ENCODE assay signal across 26 cellular contexts in the genomic region with DNA sequence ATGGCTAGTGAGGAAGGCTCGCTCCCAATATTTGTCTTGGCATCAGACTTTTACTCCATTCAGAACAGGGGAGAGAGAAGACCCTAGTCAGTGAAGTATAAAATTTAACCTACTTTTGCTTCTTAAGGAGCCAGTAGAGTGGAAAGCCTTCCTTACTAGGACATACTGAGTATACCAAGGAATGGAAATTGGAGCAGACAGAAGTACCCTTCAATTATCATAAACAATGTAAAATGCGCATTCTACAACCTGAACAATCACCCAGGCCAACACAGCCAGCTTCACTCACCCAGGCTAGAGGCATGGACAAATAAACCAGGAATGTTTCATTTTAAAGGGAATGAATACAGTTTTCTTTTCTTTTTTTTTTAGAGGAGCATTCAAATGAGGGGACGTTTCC.
"Had no signal": no experiment of that assay in that cellular context is flagged by ENCODE, and none has a peak within 500 bp of the region (broad histone marks: within the 10 kb centered on the region; RNA-seq: fewer than 3 reads in every experiment).

No MANE protein-coding gene starts in this region.

- ATAC-seq: activated CD8-positive, alpha-beta memory T cell treated with anti-CD3 and anti-CD28 coated beads, Interleukin-2, amount 10 ng/mL, durations not matched to agents 7 days and 5 days; PC-3 had no signal

- H3K9me3 Mint-ChIP-seq: activated CD4-positive, alpha-beta T cell treated with anti-CD3 and anti-CD28 coated beads, Interleukin-2, amount 10 ng/mL, durations not matched to agents 24 days and 14 days; activated naive CD4-positive, alpha-beta T cell treated with anti-CD3 and anti-CD28 coated beads for 36 hours; activated T-cell treated with anti-CD3 and anti-CD28 coated beads, Interleukin-2, amount 50 U/mL, for 24 hours; activated T-helper 1 cell treated with anti-CD3 and anti-CD28 coated beads, Interleukin-12 subunit alpha, Interleukin-12 subunit beta, Interleukin-2, Interleukin-4 antibody, amounts not matched to agents 30 ng/mL and 10 ng/mL and 1 ng/mL, durations not matched to agents 14 hours and 24 hours and 36 hours; T-helper 1 cell treated with Interleukin-12 subunit alpha and Interleukin-12 subunit beta and Interleukin-4 antibody, amounts not matched to agents 30 μg/mL and 1 μg/mL, for 36 hours had no signal

- H3K27me3 ChIP-seq: brain microvascular endothelial cell had no signal

- DNase-seq: activated CD4-positive, alpha-beta T cell treated with anti-CD3 and anti-CD28 coated beads for 1 hour; activated CD4-positive, alpha-beta T cell treated with anti-CD3 and anti-CD28 coated beads, Interleukin-2, amount 10 ng/mL, durations not matched to agents 24 days and 14 days; activated CD4-positive, alpha-beta T cell treated with anti-CD3 and anti-CD28 coated beads, Interleukin-2, amount 50 U/mL, for 48 hours; activated CD8-positive, alpha-beta memory T cell treated with anti-CD3 and anti-CD28 coated beads, Interleukin-2, amount 10 ng/mL, durations not matched to agents 7 days and 5 days; activated gamma-delta T cell; activated naive CD4-positive, alpha-beta T cell treated with anti-CD3 and anti-CD28 coated beads for 36 hours; activated T-cell treated with anti-CD3 and anti-CD28 coated beads, Interleukin-2, amount 50 U/mL, for 24 hours; amygdala; brain microvascular endothelial cell; cerebellar nuclear complex; Karpas-422; MM.1S; NCI-H1105; NCI-H1436; NCI-H1694 treated with DMSO at 0.1 percent for 48 hours; NCI-H2081; NCI-H2171; NCI-H345; NCI-H510A; NCI-H526 treated with DMSO at 0.1 percent for 48 hours; NCI-H82; PC-3; SHP77 treated with DMSO at 0.1 percent for 48 hours had no signal

- H3K27ac Mint-ChIP-seq: activated CD4-positive, alpha-beta T cell treated with anti-CD3 and anti-CD28 coated beads, Interleukin-2, amount 10 ng/mL, durations not matched to agents 24 days and 14 days; activated CD8-positive, alpha-beta memory T cell treated with anti-CD3 and anti-CD28 coated beads, Interleukin-2, amount 10 ng/mL, durations not matched to agents 7 days and 5 days; activated naive CD4-positive, alpha-beta T cell treated with anti-CD3 and anti-CD28 coated beads for 36 hours; activated naive CD8-positive, alpha-beta T cell; activated T-cell treated with anti-CD3 and anti-CD28 coated beads, Interleukin-2, amount 50 U/mL, for 24 hours; activated T-helper 1 cell treated with anti-CD3 and anti-CD28 coated beads, Interleukin-12 subunit alpha, Interleukin-12 subunit beta, Interleukin-2, Interleukin-4 antibody, amounts not matched to agents 30 ng/mL and 10 ng/mL and 1 ng/mL, durations not matched to agents 14 hours and 24 hours and 36 hours; T-helper 1 cell treated with Interleukin-12 subunit alpha and Interleukin-12 subunit beta and Interleukin-4 antibody, amounts not matched to agents 30 μg/mL and 1 μg/mL, for 36 hours had no signal

- H3K36me3 ChIP-seq: brain microvascular endothelial cell had no signal

- H3K27me3 Mint-ChIP-seq: activated naive CD8-positive, alpha-beta T cell; activated T-cell treated with anti-CD3 and anti-CD28 coated beads, Interleukin-2, amount 50 U/mL, for 24 hours had no signal

- H3K27ac ChIP-seq: brain microvascular endothelial cell had no signal

- H3K36me3 Mint-ChIP-seq: activated CD8-positive, alpha-beta memory T cell treated with anti-CD3 and anti-CD28 coated beads, Interleukin-2, amount 10 ng/mL, durations not matched to agents 7 days and 5 days; activated naive CD8-positive, alpha-beta T cell had no signal

- H3K4me3 Mint-ChIP-seq: activated CD4-positive, alpha-beta T cell treated with anti-CD3 and anti-CD28 coated beads, Interleukin-2, amount 10 ng/mL, durations not matched to agents 24 days and 14 days; activated CD8-positive, alpha-beta memory T cell treated with anti-CD3 and anti-CD28 coated beads, Interleukin-2, amount 10 ng/mL, durations not matched to agents 7 days and 5 days; activated naive CD4-positive, alpha-beta T cell treated with anti-CD3 and anti-CD28 coated beads for 36 hours; activated naive CD8-positive, alpha-beta T cell; activated T-cell treated with anti-CD3 and anti-CD28 coated beads, Interleukin-2, amount 50 U/mL, for 24 hours; activated T-helper 1 cell treated with anti-CD3 and anti-CD28 coated beads, Interleukin-12 subunit alpha, Interleukin-12 subunit beta, Interleukin-2, Interleukin-4 antibody, amounts not matched to agents 30 ng/mL and 10 ng/mL and 1 ng/mL, durations not matched to agents 14 hours and 24 hours and 36 hours; T-helper 1 cell treated with Interleukin-12 subunit alpha and Interleukin-12 subunit beta and Interleukin-4 antibody, amounts not matched to agents 30 μg/mL and 1 μg/mL, for 36 hours had no signal
